In the genomic region with DNA sequence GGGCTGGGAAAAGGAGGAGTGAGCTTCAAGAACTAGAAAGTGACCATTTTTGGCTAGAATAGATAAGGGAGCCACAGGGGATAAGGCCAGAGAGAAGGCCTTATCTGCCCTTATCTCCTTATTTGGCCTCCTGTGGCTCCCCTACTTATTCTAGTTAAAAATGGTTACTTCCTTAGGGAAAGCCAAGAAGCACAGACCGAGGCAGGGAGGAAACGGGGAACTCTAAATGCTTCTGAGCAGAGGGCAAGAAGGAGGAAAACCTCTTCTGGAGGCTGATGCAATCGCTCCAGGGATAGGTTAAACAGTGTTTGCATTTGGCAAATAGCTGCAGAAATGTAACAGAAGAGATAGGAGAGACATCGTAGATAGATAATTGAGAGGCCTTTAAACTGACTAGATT, we compare ENCODE assay signal across 1 cellular context.
TF ChIP-seq lines count a peak whose summit lies in the region.

No MANE protein-coding gene starts in this region.

TF ChIP-seq in SK-N-SH treated with all-trans-retinoic acid at 6 μM for 48 hours, 23 proteins besides CTCF, POLR2A, EP300 and RAD21 (continued from another document):
- TF ChIP-seq GLIS3 (CRISPR knock-in tag; IDR thresholded peaks at IDR 0.05) (no peak), ZFP30 (CRISPR knock-in tag; IDR thresholded peaks at IDR 0.05) (no peak), SNAI2 (CRISPR knock-in tag; IDR thresholded peaks at IDR 0.05) (no peak), RARB (CRISPR knock-in tag; IDR thresholded peaks at IDR 0.05) (no peak), ZNF565 (CRISPR knock-in tag; conservative IDR thresholded peaks at IDR 0.05; ENCODE audit: low read depth) (no peak), PATZ1 (CRISPR knock-in tag; IDR thresholded peaks at IDR 0.05; ENCODE audit: borderline replicate concordance) (no peak)
- TF ChIP-seq, protein P1, sequence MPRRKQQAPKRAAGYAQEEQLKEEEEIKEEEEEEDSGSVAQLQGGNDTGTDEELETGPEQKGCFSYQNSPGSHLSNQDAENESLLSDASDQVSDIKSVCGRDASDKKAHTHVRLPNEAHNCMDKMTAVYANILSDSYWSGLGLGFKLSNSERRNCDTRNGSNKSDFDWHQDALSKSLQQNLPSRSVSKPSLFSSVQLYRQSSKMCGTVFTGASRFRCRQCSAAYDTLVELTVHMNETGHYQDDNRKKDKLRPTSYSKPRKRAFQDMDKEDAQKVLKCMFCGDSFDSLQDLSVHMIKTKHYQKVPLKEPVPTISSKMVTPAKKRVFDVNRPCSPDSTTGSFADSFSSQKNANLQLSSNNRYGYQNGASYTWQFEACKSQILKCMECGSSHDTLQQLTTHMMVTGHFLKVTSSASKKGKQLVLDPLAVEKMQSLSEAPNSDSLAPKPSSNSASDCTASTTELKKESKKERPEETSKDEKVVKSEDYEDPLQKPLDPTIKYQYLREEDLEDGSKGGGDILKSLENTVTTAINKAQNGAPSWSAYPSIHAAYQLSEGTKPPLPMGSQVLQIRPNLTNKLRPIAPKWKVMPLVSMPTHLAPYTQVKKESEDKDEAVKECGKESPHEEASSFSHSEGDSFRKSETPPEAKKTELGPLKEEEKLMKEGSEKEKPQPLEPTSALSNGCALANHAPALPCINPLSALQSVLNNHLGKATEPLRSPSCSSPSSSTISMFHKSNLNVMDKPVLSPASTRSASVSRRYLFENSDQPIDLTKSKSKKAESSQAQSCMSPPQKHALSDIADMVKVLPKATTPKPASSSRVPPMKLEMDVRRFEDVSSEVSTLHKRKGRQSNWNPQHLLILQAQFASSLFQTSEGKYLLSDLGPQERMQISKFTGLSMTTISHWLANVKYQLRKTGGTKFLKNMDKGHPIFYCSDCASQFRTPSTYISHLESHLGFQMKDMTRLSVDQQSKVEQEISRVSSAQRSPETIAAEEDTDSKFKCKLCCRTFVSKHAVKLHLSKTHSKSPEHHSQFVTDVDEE (CRISPR knock-in tag; IDR thresholded peaks at IDR 0.05) = no peak
